ENCODE assay signal across 13 cellular contexts in genomic region chr5:5979362-5979760, GRCh38.
DNase-seq lines count a peak whose midpoint lies in the region; ATAC-seq and TF ChIP-seq lines count a peak whose summit lies in the region.
"Had no signal": no experiment of that assay in that cellular context is flagged by ENCODE, and none has a peak within 500 bp of the region (broad histone marks: within the 10 kb centered on the region; RNA-seq: fewer than 3 reads in every experiment).

No MANE protein-coding gene starts in this region.

- no peak for TF ChIP-seq POLR2A in body of pancreas (IDR thresholded peaks at IDR 0.05)
- TF ChIP-seq POLR2A in uterus (IDR thresholded peaks at IDR 0.05) = no peak

- no peak for TF ChIP-seq CTCF in body of pancreas (IDR thresholded peaks at IDR 0.05)
- TF ChIP-seq CTCF in lower lobe of right lung (IDR thresholded peaks at IDR 0.05) = no peak
- peak in 1 of 4 experiments; percentile 5 for TF ChIP-seq CTCF in uterus (IDR thresholded peaks at IDR 0.05)
- TF ChIP-seq CTCF in Calu3 (IDR thresholded peaks at IDR 0.05; ENCODE audit: unreplicated experiment) = no peak

- no peak overlapping the region for H3K27ac ChIP-seq in body of pancreas
- no peak overlapping the region for H3K27ac ChIP-seq in lower lobe of right lung
- peak overlapping the region; percentile 71 to 79 for H3K27ac ChIP-seq in uterus
- H3K27ac ChIP-seq: gastrocnemius medialis, neural progenitor cell had no signal

- H3K27me3 ChIP-seq in body of pancreas = no peaks in the 10 kb centered on the region
- no peaks in the 10 kb centered on the region for H3K27me3 ChIP-seq in lower lobe of right lung (ENCODE audit: low read depth)
- H3K27me3 ChIP-seq in uterus = no peaks in the 10 kb centered on the region
- H3K27me3 ChIP-seq: ascending aorta, neural progenitor cell had no signal

- no peak overlapping the region for H3K4me3 Mint-ChIP-seq in Calu3 (ENCODE audit: low read depth, unreplicated experiment)
- H3K4me3 Mint-ChIP-seq: neural progenitor cell had no signal

- ATAC-seq in body of pancreas (peak; percentile 21), lower lobe of right lung (peak; percentile 66 to 81), HG02798 (IDR thresholded peaks at IDR 0.05; ENCODE audit: poor library complexity, unreplicated experiment) (no peak)
- ATAC-seq: gastrocnemius medialis had no signal

- H3K4me1 Mint-ChIP-seq in Calu3 (ENCODE audit: low read depth, unreplicated experiment) = no peaks in the 10 kb centered on the region

- H3K4me3 ChIP-seq in body of pancreas (no peak overlapping the region), lower lobe of right lung (no peak overlapping the region), uterus (no peak overlapping the region)
- H3K4me3 ChIP-seq: ascending aorta, gastrocnemius medialis, neural progenitor cell had no signal

- no TSS peak for BruUV-seq in Calu3 (replicated peaks; lab: Mats Ljungman, UMichigan)

- H3K36me3 Mint-ChIP-seq in Calu3 (ENCODE audit: insufficient read depth, unreplicated experiment) = no peaks in the 10 kb centered on the region
- H3K36me3 Mint-ChIP-seq: neural progenitor cell had no signal

- H3K27ac Mint-ChIP-seq in Calu3 (ENCODE audit: unreplicated experiment) = no peak overlapping the region
- H3K27ac Mint-ChIP-seq: neural progenitor cell had no signal

- intact Hi-C loops in body of pancreas (cut with DNase I) = no loop called here
- intact Hi-C loops in lower lobe of right lung (cut with DNase I) = no loop called here
- intact Hi-C loops in uterus (cut with DNase I; ENCODE audit: low total_unique reads) = no loop called here
- intact Hi-C loops in Calu3 (cut with micrococcal nuclease; ENCODE audit: unreplicated experiment) = no loop called here

- H3K9me3 Mint-ChIP-seq in Calu3 (ENCODE audit: low read depth, unreplicated experiment) = peaks cover 18% of the 10 kb centered on the region
- H3K9me3 Mint-ChIP-seq: neural progenitor cell had no signal

- H3K36me3 ChIP-seq in body of pancreas (replicated peaks in 1 of 2; ENCODE audit: insufficient read depth in 1 of 2, low read depth in 2 of 2) (no peaks in the 10 kb centered on the region), lower lobe of right lung (no peaks in the 10 kb centered on the region), uterus (no peaks in the 10 kb centered on the region)
- H3K36me3 ChIP-seq: ascending aorta, gastrocnemius medialis, neural progenitor cell had no signal

- H3K9me3 ChIP-seq in body of pancreas = no peaks in the 10 kb centered on the region
- no peaks in the 10 kb centered on the region for H3K9me3 ChIP-seq in lower lobe of right lung
- no peaks in the 10 kb centered on the region for H3K9me3 ChIP-seq in uterus
- H3K9me3 ChIP-seq: ascending aorta, gastrocnemius medialis had no signal

- H3K27me3 Mint-ChIP-seq in Calu3 (ENCODE audit: unreplicated experiment) = no peaks in the 10 kb centered on the region

- 48 to 62% methylated on average over 3 of the region's 3 CpGs for WGBS in body of pancreas, 2 donors

- CTCF ChIA-PET in Calu3 (lab: Charles Lee) = no interaction called here

- DNase-seq in NCI-H2107 treated with DMSO at 0.1 percent for 48 hours (lab: John Stamatoyannopoulos, UW; ENCODE audit: unreplicated experiment) (peak; percentile 85), NCI-H2107 (lab: John Stamatoyannopoulos, UW) (no peak), body of pancreas (peak in 1 of 4 donors; percentile 7), lower lobe of right lung (no peak), uterus (peak; percentile 30 to 70), Calu3 (no peak), 8988T (no peak)
- DNase-seq: activated CD4-positive, alpha-beta T cell treated with anti-CD3 and anti-CD28 coated beads, Interleukin-2, amount 50 U/mL, for 1 hour; gastrocnemius medialis; T-helper 2 cell had no signal

- H3K4me1 ChIP-seq in body of pancreas (no peaks in the 10 kb centered on the region), lower lobe of right lung (peaks cover 6% of the 10 kb centered on the region), uterus (peaks cover 0 to 5% of the 10 kb centered on the region in 2 donors)
- H3K4me1 ChIP-seq: gastrocnemius medialis, neural progenitor cell had no signal

Comparison
In these comparisons a context has a peak if more than half of its experiments do, and no peak if none do; other contexts are left out.
1. DNase-seq: peak in NCI-H2107 treated with DMSO at 0.1 percent for 48 hours (single experiment) and uterus (2 of 2); none in NCI-H2107 (single experiment), lower lobe of right lung (single experiment), Calu3 (single experiment) and 8988T (single experiment).
2. H3K27ac ChIP-seq: peak in uterus (2 of 2); none in body of pancreas (0 of 4) and lower lobe of right lung (single experiment).